Comparison of ENCODE assay signal across 2 cellular contexts in the genomic region with DNA sequence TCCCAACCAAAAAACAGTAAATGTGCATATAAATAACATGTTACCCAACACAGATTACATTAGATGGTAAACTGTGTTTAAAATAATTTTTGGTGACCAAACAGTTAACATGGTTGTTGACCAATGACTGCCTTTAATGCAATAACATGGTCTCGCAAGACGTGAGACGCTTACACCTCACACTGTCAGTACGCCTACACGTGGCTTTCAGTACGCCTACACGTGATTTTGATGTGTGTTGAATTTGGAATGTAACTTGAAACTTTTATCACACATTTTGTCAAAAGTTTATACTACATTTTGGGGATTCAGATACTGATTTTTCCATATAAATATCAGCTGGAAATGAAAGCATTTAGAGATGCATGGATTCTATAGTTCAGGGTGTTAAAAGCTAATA.
TF ChIP-seq lines count a peak whose summit lies in the region.

No MANE protein-coding gene starts in this region.

TF ChIP-seq in HEK293, 187 proteins besides CTCF, POLR2A, EP300 and RAD21:
- TF ChIP-seq EGR2 (tag by site-specific recombination; IDR thresholded peaks at IDR 0.05; ENCODE audit: low read depth): peak; percentile 73
- peak; percentile 61 for TF ChIP-seq ZFHX2 (tag by site-specific recombination; conservative IDR thresholded peaks at IDR 0.05)
- no peak for TF ChIP-seq ZNF792 (tag by site-specific recombination; IDR thresholded peaks at IDR 0.05)
- no peak for TF ChIP-seq PATZ1 (tag by site-specific recombination; IDR thresholded peaks at IDR 0.05)

TF ChIP-seq in K562, 482 proteins besides CTCF, POLR2A, EP300 and RAD21:
- peak; percentile 52 for TF ChIP-seq MGA (IDR thresholded peaks at IDR 0.05)
- peak; percentile 56 for TF ChIP-seq L3MBTL2 (IDR thresholded peaks at IDR 0.05)
- TF ChIP-seq ZNF146 (CRISPR knock-in tag; IDR thresholded peaks at IDR 0.05; ENCODE audit: unreplicated experiment): no peak
